15 cellular contexts compared by ENCODE assay signal in the genomic region with DNA sequence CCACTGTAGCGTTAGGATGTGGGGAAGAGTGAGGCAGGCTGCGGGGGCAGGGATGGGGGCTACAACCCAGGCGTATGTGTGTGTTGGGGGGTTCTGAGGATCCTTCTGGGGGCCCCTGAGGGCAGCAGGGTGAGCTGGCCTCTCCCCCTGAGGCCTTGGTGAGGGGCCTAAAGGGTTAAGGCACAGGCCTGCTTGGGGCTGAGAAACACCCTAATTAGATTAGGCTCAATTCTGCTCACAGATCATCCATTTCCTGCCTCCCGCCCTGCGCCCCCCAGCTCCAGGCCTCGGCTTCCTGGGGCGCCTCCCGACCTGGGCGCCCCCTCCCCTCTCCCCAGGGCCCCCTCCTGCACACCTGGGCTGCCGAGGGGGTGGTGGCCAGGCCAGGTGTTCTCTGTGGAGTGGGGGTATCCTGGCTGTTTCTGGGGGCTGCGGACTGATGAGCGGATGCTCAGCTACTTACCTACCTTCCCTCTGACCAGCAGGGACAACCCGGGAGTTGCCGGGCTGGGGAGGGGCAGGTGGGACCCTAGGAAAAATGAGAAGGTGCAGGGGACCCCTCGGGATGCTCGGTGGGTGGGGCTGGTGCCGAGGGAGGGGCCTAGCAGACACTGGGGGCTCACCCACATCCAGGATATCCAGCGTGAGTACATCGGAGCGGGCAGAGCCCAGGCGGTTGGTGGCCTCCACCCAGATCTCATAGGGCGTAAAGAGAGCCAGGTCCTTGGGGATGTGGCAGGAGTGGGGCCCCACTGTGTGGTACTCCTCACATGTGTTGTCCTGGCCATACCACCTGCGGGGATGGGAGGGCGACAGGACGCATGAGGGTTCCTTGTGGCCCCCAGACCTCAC. TPM values are rescaled to one million over a fixed set of nuclear protein-coding genes. Genes with fewer than 3 reads are reported as not detected.
"Had no signal": no experiment of that assay in that cellular context is flagged by ENCODE, and none has a peak within 500 bp of the region (broad histone marks: within the 10 kb centered on the region; RNA-seq: fewer than 3 reads in every experiment).

No MANE protein-coding gene starts in this region.

- DNase-seq: activated naive CD4-positive, alpha-beta T cell treated with Interleukin-2 at 50 U/mL for 16 hours; activated T-cell treated with anti-CD3 and anti-CD28 coated beads for 4 hours; anterior cingulate cortex; brain microvascular endothelial cell; cerebellar nuclear complex; effector CD8-positive, alpha-beta T cell; foreskin melanocyte; head of caudate nucleus; kidney glomerular epithelial cell; stimulated activated CD4-positive, alpha-beta T cell treated with anti-CD3 and anti-CD28 coated beads, Interleukin-1b, Interleukin-23, amount 100 ng/mL, for 48 hours had no signal

- H3K4me3 ChIP-seq: thoracic aorta had no signal

- H3K9me3 ChIP-seq: thoracic aorta had no signal

- H3K27ac ChIP-seq: brain microvascular endothelial cell, thoracic aorta had no signal

- H3K36me3 ChIP-seq: brain microvascular endothelial cell, thoracic aorta had no signal

- H3K9me3 Mint-ChIP-seq: nephron; T-helper 2 cell treated with Interferon-gamma antibody and Interleukin-4, amounts not matched to agents 5 μg/mL and 100 μg/mL, for 36 hours had no signal

- H3K4me3 Mint-ChIP-seq: nephron; T-helper 2 cell treated with Interferon-gamma antibody and Interleukin-4, amounts not matched to agents 5 μg/mL and 100 μg/mL, for 36 hours had no signal

- H3K27ac Mint-ChIP-seq: nephron; T-helper 2 cell treated with Interferon-gamma antibody and Interleukin-4, amounts not matched to agents 5 μg/mL and 100 μg/mL, for 36 hours had no signal

RNA-seq across cellular contexts. Expression of gene CRLF1, which starts 8.6 kb away (rescaled TPM):
- total RNA-seq: pulmonary artery endothelial cell had no signal

RNA-seq across cellular contexts. Expression of gene TMEM59L, which starts 14.6 kb away (rescaled TPM):
- total RNA-seq: activated CD8-positive, alpha-beta memory T cell treated with anti-CD3 and anti-CD28 coated beads for 36 hours had no signal
